ENCODE assay signal across 7 cellular contexts in genomic region chr3:71725279-71725991, GRCh38. TPM values are rescaled to one million over a fixed set of nuclear protein-coding genes. Genes with fewer than 3 reads are reported as not detected.
DNase-seq lines count a peak whose midpoint lies in the region; ATAC-seq, FAIRE-seq and TF ChIP-seq lines count a peak whose summit lies in the region.

TSS of gene EIF4E3 (minus strand) at chr3:71725402. CDS start at chr3:71725367, 35 bp downstream.

- peak within 1 kb of the TSS; percentile 49 for H3K9ac ChIP-seq in mammary epithelial cell (ENCODE audit: insufficient read depth, low read length)

- DNase-seq in GM18507 (ENCODE audit: extremely low spot score, insufficient read length, low read depth) (peak; percentile 12), mammary epithelial cell (no peak), iris pigment epithelial cell (ENCODE audit: low read depth) (peak; percentile 18), small intestine (peak; percentile 45), dedifferentiated amniotic fluid mesenchymal stem cell (ENCODE audit: extremely low spot score) (no peak)

- no TSS peak for BruUV-seq in mammary epithelial cell (replicated peaks; lab: Mats Ljungman, UMichigan)

- H3K79me2 ChIP-seq in mammary epithelial cell (ENCODE audit: insufficient read depth, low read length): no peaks in the 10 kb centered on the region

- no peaks in the 10 kb centered on the region for H3K36me3 ChIP-seq in mammary epithelial cell (ENCODE audit: insufficient read depth, low read length)
- H3K36me3 ChIP-seq in small intestine (ENCODE audit: control insufficient read depth in 2 of 2, insufficient read depth in 2 of 2, low read length in 2 of 2): no peaks in the 10 kb centered on the region

- H3K27me3 ChIP-seq in mammary epithelial cell (ENCODE audit: insufficient read depth, low read length): no peaks in the 10 kb centered on the region
- no peaks in the 10 kb centered on the region for H3K27me3 ChIP-seq in small intestine (ENCODE audit: control insufficient read depth in 2 of 2, insufficient read depth in 2 of 2, low read length in 2 of 2)

- TF ChIP-seq CTCF in mammary epithelial cell (conservative IDR thresholded peaks at IDR 0.05 in 1 of 2, IDR thresholded peaks at IDR 0.05 in 1 of 2; ENCODE audit: extremely low read depth in 1 of 2, insufficient read depth in 1 of 2, low read depth in 1 of 2, low read length in 2 of 2): no peak

- H2AFZ ChIP-seq in mammary epithelial cell (ENCODE audit: low read depth, low read length): peak within 1 kb of the TSS; percentile 92

- peaks cover 17% of the 10 kb centered on the region for H3K36me3 Mint-ChIP-seq in T-helper 1 cell treated with Interleukin-12 subunit alpha and Interleukin-12 subunit beta and Interleukin-4 antibody, amounts not matched to agents 30 μg/mL and 1 μg/mL, for 36 hours (ENCODE audit: low read depth)

- dilution Hi-C loops in mammary epithelial cell (cut with HindIII; ENCODE audit: low sequenced_read_pairs): no loop called here

- no peaks in the 10 kb centered on the region for H4K20me1 ChIP-seq in mammary epithelial cell (ENCODE audit: insufficient read depth, low read length)

- CTCF ChIA-PET in mammary epithelial cell (lab: Charles Lee; ENCODE audit: low non-redundant PET): no interaction called here

- H3K4me1 ChIP-seq in mammary epithelial cell (ENCODE audit: insufficient read depth, low read length) (peaks cover 7% of the 10 kb centered on the region), small intestine (ENCODE audit: control insufficient read depth in 2 of 2, insufficient read depth in 1 of 2, low read depth in 1 of 2, low read length in 1 of 2) (no peaks in the 10 kb centered on the region)

- H3K4me1 Mint-ChIP-seq in T-helper 1 cell treated with Interleukin-12 subunit alpha and Interleukin-12 subunit beta and Interleukin-4 antibody, amounts not matched to agents 30 μg/mL and 1 μg/mL, for 36 hours (ENCODE audit: low read depth): peaks cover 68% of the 10 kb centered on the region

- no peak for FAIRE-seq in GM18507 (lab: Jason Lieb, UNC)
- FAIRE-seq in small intestine (lab: Jason Lieb, UNC): no peak

- peak within 1 kb of the TSS; percentile 96 for H3K4me2 ChIP-seq in mammary epithelial cell (ENCODE audit: insufficient read depth, low read depth, low read length)

- no peak within 1 kb of the TSS for H3K27ac ChIP-seq in mammary epithelial cell (ENCODE audit: insufficient read depth, low read depth, low read length)
- H3K27ac ChIP-seq in small intestine (ENCODE audit: low read depth in 1 of 2, low read length in 1 of 2): peak within 1 kb of the TSS; percentile 66 to 87

- in situ Hi-C loops in mammary epithelial cell (cut with MboI; ENCODE audit: low sequenced_read_pairs in 2 of 2): no loop called here

- peak within 1 kb of the TSS; percentile 97 for H3K4me3 Mint-ChIP-seq in T-helper 1 cell treated with Interleukin-12 subunit alpha and Interleukin-12 subunit beta and Interleukin-4 antibody, amounts not matched to agents 30 μg/mL and 1 μg/mL, for 36 hours

- no peaks in the 10 kb centered on the region for H3K27me3 Mint-ChIP-seq in T-helper 1 cell treated with Interleukin-12 subunit alpha and Interleukin-12 subunit beta and Interleukin-4 antibody, amounts not matched to agents 30 μg/mL and 1 μg/mL, for 36 hours (ENCODE audit: low read depth)

- ATAC-seq in HG02885 (IDR thresholded peaks at IDR 0.05; ENCODE audit: poor library complexity, unreplicated experiment): peak; percentile 69

- 20% methylated on average over 5 of the region's 77 CpGs for WGBS in mammary epithelial cell (ENCODE audit: low coverage, missing lambda C conversion rate)
- WGBS in small intestine, 3 donors: 3 to 5% (median 5%) methylated on average over 29 to 77 of the region's 77 CpGs

- H3K9me3 ChIP-seq in mammary epithelial cell (replicated peaks; ENCODE audit: insufficient read depth, low read length) (no peaks in the 10 kb centered on the region), small intestine (ENCODE audit: control insufficient read depth, low read depth) (no peaks in the 10 kb centered on the region)

- H3K4me3 ChIP-seq in mammary epithelial cell (replicated peaks in 1 of 3; ENCODE audit: insufficient read depth in 1 of 3, low read depth in 2 of 3, low read length in 3 of 3): peak within 1 kb of the TSS; percentile 46 to 86 (median 72)
- H3K4me3 ChIP-seq in small intestine (ENCODE audit: low read depth in 1 of 2, low read length in 2 of 2): peak within 1 kb of the TSS; percentile 80 to 95

- H3K27ac Mint-ChIP-seq in T-helper 1 cell treated with Interleukin-12 subunit alpha and Interleukin-12 subunit beta and Interleukin-4 antibody, amounts not matched to agents 30 μg/mL and 1 μg/mL, for 36 hours: peak within 1 kb of the TSS; percentile 96

- intact Hi-C loops in mammary epithelial cell (cut with micrococcal nuclease): no loop called here

- no peaks in the 10 kb centered on the region for H3K9me3 Mint-ChIP-seq in T-helper 1 cell treated with Interleukin-12 subunit alpha and Interleukin-12 subunit beta and Interleukin-4 antibody, amounts not matched to agents 30 μg/mL and 1 μg/mL, for 36 hours

RNA-seq across cellular contexts. Expression of gene EIF4E3, which starts in this region (rescaled TPM):
- 1 to 10 TPM; 3.7 to 6.3 TPM for total RNA-seq in mammary epithelial cell
- polyA plus RNA-seq in mammary epithelial cell (1.8 TPM), small intestine (10 to 100 TPM in 2 of 3 donors, 1 to 10 TPM in 1; 9.4 to 14.8 (median 11.3) TPM)
- polyA minus RNA-seq in mammary epithelial cell: 2.1 TPM

Comparison
In these comparisons a context has a peak if more than half of its experiments do, and no peak if none do; other contexts are left out.
1. DNase-seq: peak in GM18507 (single experiment), iris pigment epithelial cell (single experiment) and small intestine (single experiment); none in mammary epithelial cell (single experiment) and dedifferentiated amniotic fluid mesenchymal stem cell (single experiment).